Comparison of ENCODE assay signal across 13 cellular contexts in the genomic region with DNA sequence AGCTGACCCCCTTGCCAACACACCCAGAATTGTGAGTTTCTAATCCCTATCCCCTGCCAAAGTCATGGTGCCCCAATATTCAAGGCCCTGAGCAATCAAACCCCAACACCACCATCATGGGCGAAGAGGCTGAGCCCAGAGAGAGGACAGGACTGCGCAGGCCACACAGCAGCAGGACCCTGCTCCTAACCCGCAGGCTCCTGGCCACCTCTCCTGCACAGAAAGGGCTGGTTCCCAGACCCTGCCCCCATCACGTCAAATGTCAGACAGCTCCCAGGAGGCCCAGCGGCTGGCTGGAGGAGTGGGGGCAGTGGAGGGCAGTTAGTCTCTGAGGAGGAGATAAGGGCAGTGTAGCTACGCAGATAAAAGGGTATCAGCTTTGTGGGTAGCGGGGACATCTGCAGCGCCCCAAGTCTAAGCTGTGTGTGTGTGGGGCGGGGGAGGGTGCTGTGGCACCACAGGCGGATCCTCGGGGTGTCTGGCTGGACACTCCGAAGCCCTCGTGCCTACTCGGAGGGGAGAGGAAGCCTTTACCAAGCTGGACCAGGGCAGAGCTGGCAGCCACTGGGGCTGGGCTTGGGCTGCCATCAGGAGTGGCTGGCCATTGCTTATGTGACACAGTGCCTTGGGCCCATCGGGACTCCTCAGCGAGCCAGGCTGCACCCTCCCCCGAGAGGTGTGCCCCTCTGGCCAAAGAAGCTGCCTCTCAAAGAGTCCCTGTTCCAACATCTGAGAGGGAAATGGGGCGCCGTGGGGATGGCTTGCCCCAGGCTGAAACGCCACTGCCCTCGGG. TPM values are rescaled to one million over a fixed set of nuclear protein-coding genes. Genes with fewer than 3 reads are reported as not detected.
DNase-seq lines count a peak whose midpoint lies in the region; ATAC-seq and TF ChIP-seq lines count a peak whose summit lies in the region.
"Had no signal": no experiment of that assay in that cellular context is flagged by ENCODE, and none has a peak within 500 bp of the region (broad histone marks: within the 10 kb centered on the region; RNA-seq: fewer than 3 reads in every experiment).

No MANE protein-coding gene starts in this region.

- no peaks in the 10 kb centered on the region for H3K9me3 Mint-ChIP-seq in neural progenitor cell
- H3K9me3 Mint-ChIP-seq: activated naive CD4-positive, alpha-beta T cell treated with anti-CD3 and anti-CD28 coated beads for 36 hours; CD4-positive, alpha-beta T cell had no signal

- peaks cover 8% of the 10 kb centered on the region for H3K36me3 Mint-ChIP-seq in neural progenitor cell

- H3K27me3 ChIP-seq in NT2/D1 (ENCODE audit: insufficient read depth, insufficient read length) (peaks cover 18% of the 10 kb centered on the region), neural progenitor cell (peaks cover 14% of the 10 kb centered on the region)

- H3K4me2 ChIP-seq in neural progenitor cell: no peak overlapping the region

- H3K27ac Mint-ChIP-seq in neural progenitor cell: no peak overlapping the region
- H3K27ac Mint-ChIP-seq: activated naive CD4-positive, alpha-beta T cell treated with anti-CD3 and anti-CD28 coated beads for 36 hours; CD4-positive, alpha-beta T cell had no signal

- H3K27ac ChIP-seq in caudate nucleus (ENCODE audit: low read depth, low read length) (peak overlapping the region; percentile 26), neural progenitor cell (no peak overlapping the region)

- H3K9me3 ChIP-seq in NT2/D1 (ENCODE audit: insufficient read depth, low read length) (no peaks in the 10 kb centered on the region), neural progenitor cell (ENCODE audit: low read depth) (no peaks in the 10 kb centered on the region)

- no peak for TF ChIP-seq CTCF in neural progenitor cell (IDR thresholded peaks at IDR 0.05)

- no peak for ATAC-seq in HG02840 (IDR thresholded peaks at IDR 0.05; ENCODE audit: low FRiP score, unreplicated experiment)
- ATAC-seq: esophagus mucosa had no signal

- H3K79me2 ChIP-seq in neural progenitor cell (ENCODE audit: low read depth): no peaks in the 10 kb centered on the region

- peaks cover 31% of the 10 kb centered on the region for H3K36me3 ChIP-seq in NT2/D1 (ENCODE audit: insufficient read depth, insufficient read length, low read length)
- no peaks in the 10 kb centered on the region for H3K36me3 ChIP-seq in neural progenitor cell

- peaks cover 15% of the 10 kb centered on the region for H4K20me1 ChIP-seq in neural progenitor cell (ENCODE audit: low read depth)

- DNase-seq in NT2/D1 (ENCODE audit: low read depth, low spot score) (no peak), caudate nucleus (lab: John Stamatoyannopoulos, UW) (peak in 1 of 61 donors; percentile 13), neural progenitor cell (ENCODE audit: low spot score) (peak; percentile 28), NCI-H226 (no peak), COLO668 (lab: John Stamatoyannopoulos, UW; ENCODE audit: unreplicated experiment) (no peak)
- DNase-seq: activated CD8-positive, alpha-beta memory T cell treated with anti-CD3 and anti-CD28 coated beads for 24 hours; activated naive CD4-positive, alpha-beta T cell treated with anti-CD3 and anti-CD28 coated beads for 36 hours; CD4-positive, alpha-beta T cell; cerebellar nuclear complex; GF-D8; NCI-H1092 treated with DMSO at 0.1 percent for 48 hours had no signal

- peaks cover 22% of the 10 kb centered on the region for H3K4me1 Mint-ChIP-seq in neural progenitor cell

- peaks cover 23% of the 10 kb centered on the region for H3F3A ChIP-seq in neural progenitor cell (ENCODE audit: low read depth)

- no peak overlapping the region for H2AFZ ChIP-seq in neural progenitor cell (replicated peaks)

- H3K27me3 Mint-ChIP-seq in neural progenitor cell (ENCODE audit: insufficient read depth, low read depth): peaks cover 8% of the 10 kb centered on the region

- H3K4me3 Mint-ChIP-seq in neural progenitor cell: no peak overlapping the region
- H3K4me3 Mint-ChIP-seq: activated naive CD4-positive, alpha-beta T cell treated with anti-CD3 and anti-CD28 coated beads for 36 hours; CD4-positive, alpha-beta T cell had no signal

- H3K4me3 ChIP-seq in NT2/D1 (ENCODE audit: insufficient read length, low read depth): no peak overlapping the region
- H3K4me3 ChIP-seq in neural progenitor cell: no peak overlapping the region

- peaks cover 39% of the 10 kb centered on the region for H3K4me1 ChIP-seq in NT2/D1 (ENCODE audit: insufficient read depth, insufficient read length)
- peaks cover 7% of the 10 kb centered on the region for H3K4me1 ChIP-seq in neural progenitor cell

- H3K9ac ChIP-seq in NT2/D1 (ENCODE audit: insufficient read length, low read depth) (peak overlapping the region; percentile 52), neural progenitor cell (no peak overlapping the region)

RNA-seq across cellular contexts. Expression of a gene that starts 21.5 kb away (rescaled TPM):
- total RNA-seq in neural progenitor cell (ENCODE audit: low replicate concordance): 10.1 and 28.7 TPM in 2 replicates

RNA-seq across cellular contexts. Expression of a gene that starts 41.7 kb away (rescaled TPM):
- 233 and 407 TPM in 2 replicates for total RNA-seq in neural progenitor cell (ENCODE audit: low replicate concordance)

RNA-seq across cellular contexts. Expression of a gene that starts 47.5 kb away (rescaled TPM):
- 1.4 TPM in 2 replicates for total RNA-seq in neural progenitor cell (ENCODE audit: low replicate concordance)
- total RNA-seq: CD4-positive, alpha-beta T cell had no signal

RNA-seq across cellular contexts. Expression of a gene that starts 53.0 kb away (rescaled TPM):
- total RNA-seq in neural progenitor cell (ENCODE audit: low replicate concordance): 163 and 184 TPM in 2 replicates
